ENCODE assay signal across 31 cellular contexts in genomic region chr17:4032245-4032644, GRCh38.
"Had no signal": no experiment of that assay in that cellular context is flagged by ENCODE, and none has a peak within 500 bp of the region (broad histone marks: within the 10 kb centered on the region; RNA-seq: fewer than 3 reads in every experiment).

No MANE protein-coding gene starts in this region.

- H3K4me3 Mint-ChIP-seq: activated B cell treated with CpG ODN at 0.5 μM for 24 hours; activated CD8-positive, alpha-beta T cell treated with anti-CD3 and anti-CD28 coated beads for 36 hours; activated naive CD4-positive, alpha-beta T cell treated with anti-CD3 and anti-CD28 coated beads for 36 hours; activated naive CD4-positive, alpha-beta T cell treated with anti-CD3 and anti-CD28 coated beads, Interleukin-2, amount 50 U/mL, for 24 hours; activated naive CD8-positive, alpha-beta T cell treated with anti-CD3 and anti-CD28 coated beads, Interleukin-2, amount 10 ng/mL, durations not matched to agents 7 days and 5 days; activated T-helper 1 cell treated with anti-CD3 and anti-CD28 coated beads, Interleukin-12 subunit alpha, Interleukin-12 subunit beta, Interleukin-2, Interleukin-4 antibody, amounts not matched to agents 30 ng/mL and 10 ng/mL and 1 ng/mL, durations not matched to agents 14 hours and 24 hours and 36 hours; brain; T-helper 17 cell; T-helper 2 cell treated with Interferon-gamma antibody and Interleukin-4, amounts not matched to agents 5 μg/mL and 100 μg/mL, for 36 hours had no signal

- H3K9me3 ChIP-seq: colonic mucosa had no signal

- H3K27me3 ChIP-seq: breast epithelium, cardiac muscle cell, colonic mucosa had no signal

- H3K4me1 ChIP-seq: breast epithelium, colonic mucosa had no signal

- H3K27ac Mint-ChIP-seq: activated B cell treated with CpG ODN at 0.5 μM for 24 hours; activated CD8-positive, alpha-beta T cell treated with anti-CD3 and anti-CD28 coated beads for 36 hours; activated naive CD4-positive, alpha-beta T cell treated with anti-CD3 and anti-CD28 coated beads for 36 hours; activated naive CD4-positive, alpha-beta T cell treated with anti-CD3 and anti-CD28 coated beads, Interleukin-2, amount 50 U/mL, for 24 hours; activated naive CD8-positive, alpha-beta T cell treated with anti-CD3 and anti-CD28 coated beads, Interleukin-2, amount 10 ng/mL, durations not matched to agents 7 days and 5 days; activated T-helper 1 cell treated with anti-CD3 and anti-CD28 coated beads, Interleukin-12 subunit alpha, Interleukin-12 subunit beta, Interleukin-2, Interleukin-4 antibody, amounts not matched to agents 30 ng/mL and 10 ng/mL and 1 ng/mL, durations not matched to agents 14 hours and 24 hours and 36 hours; activated T-helper 2 cell treated with anti-CD3 and anti-CD28 coated beads, Interferon-gamma antibody, Interleukin-2, Interleukin-4, amounts not matched to agents 10 μg/mL and 5 μg/mL and 100 μg/mL, durations not matched to agents 14 hours and 24 hours and 36 hours; brain; T-helper 17 cell; T-helper 2 cell treated with Interferon-gamma antibody and Interleukin-4, amounts not matched to agents 5 μg/mL and 100 μg/mL, for 36 hours had no signal

- DNase-seq: activated B cell treated with CpG ODN at 0.5 μM for 24 hours; activated CD4-positive, alpha-beta T cell treated with anti-CD3 and anti-CD28 coated beads for 48 hours; activated CD4-positive, alpha-beta T cell treated with anti-CD3 and anti-CD28 coated beads, Interleukin-2, amount 50 U/mL, for 1 hour; activated CD4-positive, alpha-beta T cell treated with anti-CD3 and anti-CD28 coated beads, Interleukin-2, amount 50 U/mL, for 48 hours; activated CD8-positive, alpha-beta memory T cell treated with anti-CD3 and anti-CD28 coated beads for 24 hours; activated effector memory CD4-positive, alpha-beta T cell treated with anti-CD3 and anti-CD28 coated beads, Interleukin-2, amount 50 U/mL, for 16 hours; activated naive CD4-positive, alpha-beta T cell treated with anti-CD3 and anti-CD28 coated beads for 36 hours; activated naive CD8-positive, alpha-beta T cell treated with anti-CD3 and anti-CD28 coated beads, Interleukin-2, amount 10 ng/mL, durations not matched to agents 7 days and 5 days; activated T-cell treated with anti-CD3 and anti-CD28 coated beads, Interleukin-2, amount 50 U/mL, for 48 hours; amniotic stem cell; anterior cingulate cortex; central memory CD4-positive, alpha-beta T cell; cerebellar nuclear complex; colonic mucosa; effector CD8-positive, alpha-beta T cell; foreskin fibroblast; head of caudate nucleus; T-helper 1 cell; T-helper 17 cell; T1000 had no signal

- H3K4me1 Mint-ChIP-seq: activated B cell treated with CpG ODN at 0.5 μM for 24 hours; activated naive CD4-positive, alpha-beta T cell treated with anti-CD3 and anti-CD28 coated beads, Interleukin-2, amount 50 U/mL, for 24 hours; brain had no signal

- H3K27ac ChIP-seq: breast epithelium, cardiac muscle cell, colonic mucosa, WERI-Rb-1 had no signal

- ATAC-seq: activated CD4-positive, CD25-positive, alpha-beta regulatory T cell treated with anti-CD3 and anti-CD28 coated beads, Interleukin-2, amount 50 U/mL, for 24 hours; activated CD8-positive, alpha-beta T cell treated with anti-CD3 and anti-CD28 coated beads for 36 hours; esophagus mucosa; T-helper 17 cell had no signal

- H3K4me3 ChIP-seq: breast epithelium, cardiac muscle cell, colonic mucosa had no signal
